Comparison of ENCODE assay signal across 1 cellular context in the genomic region with DNA sequence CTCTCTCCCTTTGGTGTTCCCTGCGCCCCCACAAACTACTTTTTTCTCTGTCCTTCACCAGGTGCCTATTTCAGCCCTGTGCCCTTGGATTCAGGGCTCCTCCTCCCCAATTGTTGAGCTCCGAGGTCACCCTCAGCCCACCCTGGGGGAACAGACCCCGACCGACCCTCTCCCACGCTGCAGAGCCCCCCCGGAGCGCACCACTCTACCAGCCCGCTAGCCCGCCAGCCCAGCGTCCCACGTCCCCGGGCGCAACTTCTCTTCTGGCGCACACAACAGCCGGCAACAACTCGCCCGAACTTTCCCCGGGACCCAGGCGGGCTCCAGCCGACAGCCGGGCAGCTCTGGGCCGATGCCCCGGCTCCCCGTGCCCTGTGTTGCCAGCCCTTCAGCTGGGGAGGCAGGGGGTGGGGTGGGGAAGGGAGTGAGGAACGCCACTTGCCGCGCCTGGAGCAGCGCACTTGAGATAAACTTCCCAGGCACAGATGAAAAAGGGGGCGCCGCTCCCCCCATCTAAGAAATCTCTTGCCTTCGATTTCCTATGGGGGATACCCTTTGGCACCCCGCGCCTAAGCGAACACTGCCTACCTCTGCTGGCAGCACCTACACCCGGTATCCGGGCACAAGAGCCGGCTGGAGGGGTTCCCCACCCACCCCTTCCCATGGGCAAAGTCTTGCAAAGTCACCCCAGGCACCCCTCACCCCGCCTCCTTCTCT.
A peak's percentile ranks its signal among the peaks of the same experiment; 100 is the strongest.
TF ChIP-seq lines count a peak whose summit lies in the region.

No MANE protein-coding gene starts in this region.

TF ChIP-seq in HEK293, 187 proteins besides CTCF, POLR2A, EP300 and RAD21 (continued from another document and continues in another):
- TF ChIP-seq PRDM6 (tag by site-specific recombination; IDR thresholded peaks at IDR 0.05) (no peak), ZNF146 (tag by site-specific recombination; IDR thresholded peaks at IDR 0.05) (no peak), KLF8 (tag by site-specific recombination; IDR thresholded peaks at IDR 0.05) (no peak), OVOL3 (tag by site-specific recombination; IDR thresholded peaks at IDR 0.05) (no peak), GLIS2 (tag by site-specific recombination; IDR thresholded peaks at IDR 0.05) (peak; percentile 91), HOXA7 (CRISPR knock-in tag; IDR thresholded peaks at IDR 0.05; ENCODE audit: borderline replicate concordance) (no peak), ZNF426 (tag by site-specific recombination; IDR thresholded peaks at IDR 0.05) (no peak), ZNF175 (tag by site-specific recombination; IDR thresholded peaks at IDR 0.05) (no peak), ZNF76 (tag by site-specific recombination; IDR thresholded peaks at IDR 0.05; ENCODE audit: borderline replicate concordance, low read depth) (no peak), ZNF133 (tag by site-specific recombination; IDR thresholded peaks at IDR 0.05) (no peak), ZBTB10 (tag by site-specific recombination; IDR thresholded peaks at IDR 0.05) (peak; percentile 84), SCRT2 (tag by site-specific recombination; IDR thresholded peaks at IDR 0.05) (peak; percentile 31; the same call in 1 of the 2 replicates), ZNF621 (tag by site-specific recombination; IDR thresholded peaks at IDR 0.05) (no peak), SP3 (tag by site-specific recombination; IDR thresholded peaks at IDR 0.05) (no peak), ZNF335 (tag by site-specific recombination; conservative IDR thresholded peaks at IDR 0.05) (peak; percentile 52), BCL11A (tag by site-specific recombination; IDR thresholded peaks at IDR 0.05; ENCODE audit: low read depth) (no peak), ZNF776 (tag by site-specific recombination; IDR thresholded peaks at IDR 0.05; ENCODE audit: borderline replicate concordance) (no peak), ZNF529 (tag by site-specific recombination; IDR thresholded peaks at IDR 0.05; ENCODE audit: insufficient replicate concordance) (no peak), GLIS1 (tag by site-specific recombination; IDR thresholded peaks at IDR 0.05) (peak; percentile 92), ZNF391 (tag by site-specific recombination; IDR thresholded peaks at IDR 0.05; ENCODE audit: borderline replicate concordance, low read depth) (0 out of 2 replicates have a peak, but pooled peaks have one; percentile 25), ZNF157 (tag by site-specific recombination; IDR thresholded peaks at IDR 0.05) (no peak), ZNF138 (tag by site-specific recombination; IDR thresholded peaks at IDR 0.05; ENCODE audit: borderline replicate concordance) (no peak), ZNF830 (tag by site-specific recombination; IDR thresholded peaks at IDR 0.05; ENCODE audit: low read depth) (no peak), ZNF112 (tag by site-specific recombination; IDR thresholded peaks at IDR 0.05) (no peak), ZBTB20 (tag by site-specific recombination; IDR thresholded peaks at IDR 0.05) (peak; percentile 74), KLF1 (tag by site-specific recombination; IDR thresholded peaks at IDR 0.05) (no peak), ZNF324 (tag by site-specific recombination; IDR thresholded peaks at IDR 0.05) (no peak), ZNF658 (tag by site-specific recombination; IDR thresholded peaks at IDR 0.05) (no peak), YY2 (tag by site-specific recombination; IDR thresholded peaks at IDR 0.05) (no peak), ZNF837 (tag by site-specific recombination; IDR thresholded peaks at IDR 0.05) (no peak), ZNF350 (tag by site-specific recombination; IDR thresholded peaks at IDR 0.05) (no peak), ZBTB21 (tag by site-specific recombination; IDR thresholded peaks at IDR 0.05) (no peak), ZNF223 (tag by site-specific recombination; IDR thresholded peaks at IDR 0.05) (no peak), ZNF513 (tag by site-specific recombination; IDR thresholded peaks at IDR 0.05) (no peak), ZNF292 (tag by site-specific recombination; IDR thresholded peaks at IDR 0.05; ENCODE audit: borderline replicate concordance, low read depth) (no peak), ZBTB44 (tag by site-specific recombination; IDR thresholded peaks at IDR 0.05) (no peak), ZNF354C (tag by site-specific recombination; IDR thresholded peaks at IDR 0.05; ENCODE audit: borderline replicate concordance, low read depth) (no peak), YY1 (tag by site-specific recombination; IDR thresholded peaks at IDR 0.05) (no peak), ZNF202 (tag by site-specific recombination; IDR thresholded peaks at IDR 0.05; ENCODE audit: borderline replicate concordance) (no peak), ZNF16 (tag by site-specific recombination; IDR thresholded peaks at IDR 0.05; ENCODE audit: low read depth) (no peak), ZSCAN16 (tag by site-specific recombination; IDR thresholded peaks at IDR 0.05) (no peak), ZNF24 (tag by site-specific recombination; IDR thresholded peaks at IDR 0.05) (no peak), ZXDB (tag by site-specific recombination; IDR thresholded peaks at IDR 0.05) (no peak), ZSCAN23 (tag by site-specific recombination; IDR thresholded peaks at IDR 0.05) (no peak), ZNF19 (tag by site-specific recombination; IDR thresholded peaks at IDR 0.05; ENCODE audit: low read depth) (no peak), TCF7L2 (IDR thresholded peaks at IDR 0.05; ENCODE audit: borderline replicate concordance, low read depth, low read length) (no peak), MYNN (tag by site-specific recombination; IDR thresholded peaks at IDR 0.05; ENCODE audit: borderline replicate concordance) (no peak), ZNF785 (tag by site-specific recombination; IDR thresholded peaks at IDR 0.05) (no peak), HOXC10 (CRISPR knock-in tag; IDR thresholded peaks at IDR 0.05) (no peak), ZNF670 (tag by site-specific recombination; IDR thresholded peaks at IDR 0.05; ENCODE audit: low read depth) (no peak), ZNF768 (tag by site-specific recombination; IDR thresholded peaks at IDR 0.05) (no peak), ZNF174 (tag by site-specific recombination; IDR thresholded peaks at IDR 0.05) (no peak)
- TF ChIP-seq, protein P1, sequence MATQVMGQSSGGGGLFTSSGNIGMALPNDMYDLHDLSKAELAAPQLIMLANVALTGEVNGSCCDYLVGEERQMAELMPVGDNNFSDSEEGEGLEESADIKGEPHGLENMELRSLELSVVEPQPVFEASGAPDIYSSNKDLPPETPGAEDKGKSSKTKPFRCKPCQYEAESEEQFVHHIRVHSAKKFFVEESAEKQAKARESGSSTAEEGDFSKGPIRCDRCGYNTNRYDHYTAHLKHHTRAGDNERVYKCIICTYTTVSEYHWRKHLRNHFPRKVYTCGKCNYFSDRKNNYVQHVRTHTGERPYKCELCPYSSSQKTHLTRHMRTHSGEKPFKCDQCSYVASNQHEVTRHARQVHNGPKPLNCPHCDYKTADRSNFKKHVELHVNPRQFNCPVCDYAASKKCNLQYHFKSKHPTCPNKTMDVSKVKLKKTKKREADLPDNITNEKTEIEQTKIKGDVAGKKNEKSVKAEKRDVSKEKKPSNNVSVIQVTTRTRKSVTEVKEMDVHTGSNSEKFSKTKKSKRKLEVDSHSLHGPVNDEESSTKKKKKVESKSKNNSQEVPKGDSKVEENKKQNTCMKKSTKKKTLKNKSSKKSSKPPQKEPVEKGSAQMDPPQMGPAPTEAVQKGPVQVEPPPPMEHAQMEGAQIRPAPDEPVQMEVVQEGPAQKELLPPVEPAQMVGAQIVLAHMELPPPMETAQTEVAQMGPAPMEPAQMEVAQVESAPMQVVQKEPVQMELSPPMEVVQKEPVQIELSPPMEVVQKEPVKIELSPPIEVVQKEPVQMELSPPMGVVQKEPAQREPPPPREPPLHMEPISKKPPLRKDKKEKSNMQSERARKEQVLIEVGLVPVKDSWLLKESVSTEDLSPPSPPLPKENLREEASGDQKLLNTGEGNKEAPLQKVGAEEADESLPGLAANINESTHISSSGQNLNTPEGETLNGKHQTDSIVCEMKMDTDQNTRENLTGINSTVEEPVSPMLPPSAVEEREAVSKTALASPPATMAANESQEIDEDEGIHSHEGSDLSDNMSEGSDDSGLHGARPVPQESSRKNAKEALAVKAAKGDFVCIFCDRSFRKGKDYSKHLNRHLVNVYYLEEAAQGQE (tag by site-specific recombination; IDR thresholded peaks at IDR 0.05) = no peak
- TF ChIP-seq, protein P2, sequence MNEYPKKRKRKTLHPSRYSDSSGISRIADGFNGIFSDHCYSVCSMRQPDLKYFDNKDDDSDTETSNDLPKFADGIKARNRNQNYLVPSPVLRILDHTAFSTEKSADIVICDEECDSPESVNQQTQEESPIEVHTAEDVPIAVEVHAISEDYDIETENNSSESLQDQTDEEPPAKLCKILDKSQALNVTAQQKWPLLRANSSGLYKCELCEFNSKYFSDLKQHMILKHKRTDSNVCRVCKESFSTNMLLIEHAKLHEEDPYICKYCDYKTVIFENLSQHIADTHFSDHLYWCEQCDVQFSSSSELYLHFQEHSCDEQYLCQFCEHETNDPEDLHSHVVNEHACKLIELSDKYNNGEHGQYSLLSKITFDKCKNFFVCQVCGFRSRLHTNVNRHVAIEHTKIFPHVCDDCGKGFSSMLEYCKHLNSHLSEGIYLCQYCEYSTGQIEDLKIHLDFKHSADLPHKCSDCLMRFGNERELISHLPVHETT (tag by site-specific recombination; IDR thresholded peaks at IDR 0.05) = no peak
- TF ChIP-seq, protein P3, sequence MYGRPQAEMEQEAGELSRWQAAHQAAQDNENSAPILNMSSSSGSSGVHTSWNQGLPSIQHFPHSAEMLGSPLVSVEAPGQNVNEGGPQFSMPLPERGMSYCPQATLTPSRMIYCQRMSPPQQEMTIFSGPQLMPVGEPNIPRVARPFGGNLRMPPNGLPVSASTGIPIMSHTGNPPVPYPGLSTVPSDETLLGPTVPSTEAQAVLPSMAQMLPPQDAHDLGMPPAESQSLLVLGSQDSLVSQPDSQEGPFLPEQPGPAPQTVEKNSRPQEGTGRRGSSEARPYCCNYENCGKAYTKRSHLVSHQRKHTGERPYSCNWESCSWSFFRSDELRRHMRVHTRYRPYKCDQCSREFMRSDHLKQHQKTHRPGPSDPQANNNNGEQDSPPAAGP (tag by site-specific recombination; IDR thresholded peaks at IDR 0.05) = no peak
